Comparison of ENCODE assay signal across 15 cellular contexts in the genomic region with DNA sequence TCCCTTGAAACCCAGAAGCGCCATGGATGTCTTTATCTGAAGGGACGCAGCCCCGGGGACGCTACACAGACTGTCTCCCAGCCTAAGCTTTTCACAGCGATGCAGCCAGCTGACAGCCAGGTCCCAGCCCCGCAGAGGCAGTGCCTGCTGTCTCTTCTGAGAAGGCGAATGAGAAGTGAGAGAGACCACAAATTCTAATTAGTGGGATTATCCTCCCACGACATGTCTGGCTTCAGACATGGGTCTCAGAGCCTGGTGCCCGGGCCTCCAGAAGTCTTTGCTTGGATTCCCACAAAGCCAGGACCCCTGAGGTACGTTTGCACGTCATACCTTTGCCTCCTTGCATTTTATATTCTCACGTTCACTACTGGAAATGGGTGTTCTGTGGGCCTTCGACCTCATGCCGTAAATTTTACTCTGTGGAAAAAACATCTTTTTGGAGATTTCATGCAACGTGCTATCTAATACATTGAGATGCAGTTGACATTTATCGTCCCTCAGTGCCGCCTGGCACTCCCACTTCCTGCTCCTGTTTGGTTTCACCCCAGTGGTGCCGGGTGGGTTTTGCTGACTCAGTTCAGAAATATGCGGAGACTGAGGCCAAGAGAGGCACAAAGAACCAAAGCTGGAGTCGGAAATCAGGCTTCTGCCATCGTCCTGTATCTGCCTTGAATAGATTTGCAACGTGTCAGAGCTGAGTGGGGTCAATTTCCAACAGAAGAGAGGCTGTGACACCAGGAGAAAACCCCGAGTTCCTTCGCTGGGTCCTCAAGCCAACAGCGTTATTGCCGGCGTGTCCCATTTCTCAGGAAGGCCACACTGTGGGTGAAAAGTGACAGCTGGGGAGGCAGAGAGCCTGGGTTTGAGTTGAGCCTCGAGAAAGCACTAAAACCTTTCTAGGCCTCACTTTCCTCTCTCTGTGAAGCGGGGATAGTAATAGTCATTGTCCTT.
A peak's percentile ranks its signal among the peaks of the same experiment; 100 is the strongest.
DNase-seq lines count a peak whose midpoint lies in the region; ATAC-seq and TF ChIP-seq lines count a peak whose summit lies in the region.
"Had no signal": no experiment of that assay in that cellular context is flagged by ENCODE, and none has a peak within 500 bp of the region (broad histone marks: within the 10 kb centered on the region; RNA-seq: fewer than 3 reads in every experiment).

No MANE protein-coding gene starts in this region.

- CTCF ChIA-PET in MCF 10A (lab: Yijun Ruan, JAX) = interaction anchor here (0.9 kb wide), 1 partner anchor 625 kb away, joined by 3 read pairs; no protein-coding TSS in a partner anchor

- BruUV-seq in MCF 10A (replicated peaks; lab: Mats Ljungman, UMichigan) = no TSS peak

- DNase-seq in MCF 10A (ENCODE audit: unreplicated experiment) (peak; percentile 13), breast epithelium (ENCODE audit: low spot score in 2 of 2) (no peak), WERI-Rb-1 (peak; percentile 93), hepatic stellate cell (ENCODE audit: low spot score) (peak; percentile 21), type B pancreatic cell (ENCODE audit: extremely low spot score, unreplicated experiment) (peak; percentile 48), lower lobe of right lung (no peak), SKM-1 (lab: John Stamatoyannopoulos, UW; ENCODE audit: unreplicated experiment) (no peak), immature natural killer cell (no peak)
- DNase-seq: adrenal gland, NCI-H510A treated with DMSO at 0.1 percent for 48 hours, SW 1271 had no signal

- H3K4me3 Mint-ChIP-seq in MCF 10A (ENCODE audit: unreplicated experiment) = no peak overlapping the region
- H3K4me3 Mint-ChIP-seq in type B pancreatic cell = no peak overlapping the region
- H3K4me3 Mint-ChIP-seq in immature natural killer cell = no peak overlapping the region

- H3K27ac Mint-ChIP-seq in MCF 10A (ENCODE audit: low read depth, unreplicated experiment) (no peak overlapping the region), type B pancreatic cell (no peak overlapping the region), immature natural killer cell (no peak overlapping the region)
- H3K27ac Mint-ChIP-seq: progenitor cell of endocrine pancreas had no signal

- no peaks in the 10 kb centered on the region for H3K4me1 Mint-ChIP-seq in MCF 10A (ENCODE audit: insufficient read depth, unreplicated experiment)
- H3K4me1 Mint-ChIP-seq in type B pancreatic cell (ENCODE audit: unreplicated experiment) = peaks cover 4% of the 10 kb centered on the region
- H3K4me1 Mint-ChIP-seq in immature natural killer cell = no peaks in the 10 kb centered on the region

- H3K9me3 ChIP-seq in breast epithelium (peaks cover 0 to 2% of the 10 kb centered on the region in 2 donors), WERI-Rb-1 (ENCODE audit: severe bottlenecking) (peaks cover 13% of the 10 kb centered on the region), lower lobe of right lung (no peaks in the 10 kb centered on the region)
- H3K9me3 ChIP-seq: A549, adrenal gland had no signal

- H3K27me3 ChIP-seq in breast epithelium (no peaks in the 10 kb centered on the region), WERI-Rb-1 (ENCODE audit: insufficient read depth, low read depth, severe bottlenecking) (no peaks in the 10 kb centered on the region), lower lobe of right lung (ENCODE audit: low read depth) (no peaks in the 10 kb centered on the region)
- H3K27me3 ChIP-seq: adrenal gland had no signal

- H3K27me3 Mint-ChIP-seq in MCF 10A (ENCODE audit: insufficient read depth, unreplicated experiment) = peaks cover 11% of the 10 kb centered on the region
- peaks cover 28% of the 10 kb centered on the region for H3K27me3 Mint-ChIP-seq in type B pancreatic cell
- peaks cover 2 to 3% (median 2%) of the 10 kb centered on the region in 3 donors for H3K27me3 Mint-ChIP-seq in immature natural killer cell (ENCODE audit: low read depth in 3 of 3)

- intact Hi-C loops in MCF 10A (cut with micrococcal nuclease) = no loop called here
- intact Hi-C loops in breast epithelium (cut with DNase I; ENCODE audit: low total_unique reads) = no loop called here
- intact Hi-C loops in lower lobe of right lung (cut with DNase I) = no loop called here

- no peak for TF ChIP-seq POLR2A in breast epithelium (IDR thresholded peaks at IDR 0.05)

- ATAC-seq in lower lobe of right lung = no peak
- ATAC-seq: A549, esophagus mucosa, left lobe of liver had no signal

- H3K27ac ChIP-seq in breast epithelium (no peak overlapping the region), WERI-Rb-1 (peak overlapping the region; percentile 69), lower lobe of right lung (no peak overlapping the region)
- H3K27ac ChIP-seq: A549, adrenal gland had no signal

- H3K4me1 ChIP-seq in breast epithelium = no peaks in the 10 kb centered on the region
- no peaks in the 10 kb centered on the region for H3K4me1 ChIP-seq in lower lobe of right lung
- H3K4me1 ChIP-seq: A549, adrenal gland had no signal

- no peaks in the 10 kb centered on the region for H3K36me3 Mint-ChIP-seq in MCF 10A (ENCODE audit: insufficient read depth, unreplicated experiment)
- H3K36me3 Mint-ChIP-seq in type B pancreatic cell = no peaks in the 10 kb centered on the region
- no peaks in the 10 kb centered on the region for H3K36me3 Mint-ChIP-seq in immature natural killer cell

- POLR2A ChIA-PET in MCF 10A (lab: Yijun Ruan, JAX) = no interaction called here

- H3K9me3 Mint-ChIP-seq in MCF 10A (ENCODE audit: unreplicated experiment) (peaks cover 18% of the 10 kb centered on the region), type B pancreatic cell (no peaks in the 10 kb centered on the region), immature natural killer cell (no peaks in the 10 kb centered on the region)

- no peaks in the 10 kb centered on the region for H3K36me3 ChIP-seq in breast epithelium
- H3K36me3 ChIP-seq in WERI-Rb-1 = no peaks in the 10 kb centered on the region
- H3K36me3 ChIP-seq in lower lobe of right lung = no peaks in the 10 kb centered on the region
- H3K36me3 ChIP-seq: adrenal gland had no signal

- H3K4me3 ChIP-seq in breast epithelium = no peak overlapping the region
- H3K4me3 ChIP-seq in WERI-Rb-1 (ENCODE audit: low read depth, low read length) = 0 out of 2 replicates have a peak overlapping the region, but pooled peaks have one; percentile 0
- H3K4me3 ChIP-seq in lower lobe of right lung = no peak overlapping the region
- H3K4me3 ChIP-seq: A549, adrenal gland had no signal

- TF ChIP-seq CTCF in MCF 10A (IDR thresholded peaks at IDR 0.05; ENCODE audit: unreplicated experiment) (no peak), breast epithelium (IDR thresholded peaks at IDR 0.05) (no peak), WERI-Rb-1 (IDR thresholded peaks at IDR 0.05; ENCODE audit: low read depth, low read length) (no peak), type B pancreatic cell (conservative IDR thresholded peaks at IDR 0.05) (no peak), lower lobe of right lung (IDR thresholded peaks at IDR 0.05) (no peak)

Comparison
In these comparisons a context has a peak if more than half of its experiments do, and no peak if none do; other contexts are left out.
1. DNase-seq: peak in MCF 10A (single experiment), WERI-Rb-1 (single experiment), hepatic stellate cell (single experiment) and type B pancreatic cell (single experiment); none in breast epithelium (0 of 2), lower lobe of right lung (single experiment), SKM-1 (single experiment) and immature natural killer cell (0 of 3).